ENCODE assay signal across 8 cellular contexts in the genomic region with DNA sequence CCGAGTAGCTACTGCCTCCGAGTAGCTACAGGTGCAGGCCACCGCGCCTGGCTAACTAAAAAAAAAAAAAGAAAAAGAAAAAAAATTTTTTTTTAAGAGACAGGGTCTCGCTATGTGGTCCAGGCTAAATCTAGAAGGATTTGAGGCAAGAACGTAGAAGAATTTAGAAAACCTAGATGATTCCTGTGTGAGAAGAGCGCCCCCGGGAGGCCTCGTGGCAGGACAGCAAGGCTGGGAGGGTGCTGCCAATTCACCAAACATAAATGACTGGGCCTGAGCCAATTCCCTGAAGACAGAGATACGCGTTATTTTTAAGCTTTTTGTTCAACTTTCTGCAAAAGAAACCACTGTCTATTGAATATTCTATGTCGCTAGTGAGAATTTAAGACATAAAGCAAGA.
DNase-seq lines count a peak whose midpoint lies in the region; ATAC-seq, FAIRE-seq and TF ChIP-seq lines count a peak whose summit lies in the region.

No MANE protein-coding gene starts in this region.

- TF ChIP-seq EP300 in A549 (IDR thresholded peaks at IDR 0.05) = no peak

- WGBS in A549 (ENCODE audit: missing lambda C conversion rate) = 41% methylated on average over 12 of the region's 12 CpGs

- no peak overlapping the region for H3K4me2 ChIP-seq in A549

- H3K27ac Mint-ChIP-seq in effector memory CD8-positive, alpha-beta T cell = no peak overlapping the region

- no peaks in the 10 kb centered on the region for H3K9me3 ChIP-seq in A549

- no peak overlapping the region for H3K4me3 Mint-ChIP-seq in effector memory CD8-positive, alpha-beta T cell

- DNase-seq in A549 (ENCODE audit: low read depth in 1 of 2, low spot score in 1 of 2) = peak; percentile 36 to 68
- peak; percentile 69 for DNase-seq in ELF-1 (ENCODE audit: low read depth, low spot score)
- DNase-seq in NCI-H82 (lab: John Stamatoyannopoulos, UW) = peak; percentile 67
- peak; percentile 37 for DNase-seq in dermis blood vessel endothelial cell
- DNase-seq in GM10248 (ENCODE audit: extremely low spot score) = no peak
- no peak for DNase-seq in frontal cortex (ENCODE audit: low spot score in 2 of 2)
- no peak for DNase-seq in effector memory CD8-positive, alpha-beta T cell
- no peak for DNase-seq in NCI-H146 treated with DMSO at 0.1 percent for 48 hours (lab: John Stamatoyannopoulos, UW; ENCODE audit: unreplicated experiment)

- H3K36me3 Mint-ChIP-seq in effector memory CD8-positive, alpha-beta T cell (ENCODE audit: insufficient read depth) = peaks cover 4% of the 10 kb centered on the region

- H3K4me1 Mint-ChIP-seq in effector memory CD8-positive, alpha-beta T cell (ENCODE audit: low read depth in 2 of 2) = peaks cover 0 to under 1% of the 10 kb centered on the region in 2 donors

- FAIRE-seq in A549 (lab: Jason Lieb, UNC) (no peak), frontal cortex (lab: Jason Lieb, UNC) (no peak)

- H3K4me3 ChIP-seq in A549 = no peak overlapping the region

- POLR2A ChIA-PET in A549 (lab: Yijun Ruan, JAX) (no interaction called here), GM10248 (lab: Yijun Ruan, JAX) (no interaction called here)

- CTCF ChIA-PET in A549 (lab: Yijun Ruan, JAX) (interaction anchor here (0.6 to 10.6 kb wide), 26 partner anchors 10 to 753 kb away, joined by 3 to 322 read pairs (median 4); a partner anchor contains a TSS), GM10248 (lab: Yijun Ruan, JAX) (interaction anchor here (0.9 to 3.0 kb wide), 5 partner anchors 11 to 339 kb away, joined by 3 to 21 read pairs (median 11); no protein-coding TSS in a partner anchor)

- H3K4me1 ChIP-seq in A549 = no peaks in the 10 kb centered on the region

- no peak overlapping the region for H3K27ac ChIP-seq in A549

- peak; percentile 59 for TF ChIP-seq CTCF in A549 (IDR thresholded peaks at IDR 0.05)
- TF ChIP-seq CTCF in GM10248 (IDR thresholded peaks at IDR 0.05; ENCODE audit: control extremely low read depth, extremely low read depth, low read depth, missing control alignments) = no peak

- H3K27me3 Mint-ChIP-seq in effector memory CD8-positive, alpha-beta T cell = peaks cover 0 to 18% of the 10 kb centered on the region in 2 donors

- no peaks in the 10 kb centered on the region for H3K9me3 Mint-ChIP-seq in effector memory CD8-positive, alpha-beta T cell

- peak; percentile 52 to 71 for TF ChIP-seq RAD21 in A549 (conservative IDR thresholded peaks at IDR 0.05 in 1 of 2, IDR thresholded peaks at IDR 0.05 in 1 of 2)

- TF ChIP-seq POLR2A in A549 (IDR thresholded peaks at IDR 0.05; ENCODE audit: low read length) = no peak

- ATAC-seq in A549 = peak in 1 of 2 experiments; percentile 45; a peak in 3 of 6 replicates
- no peak for ATAC-seq in effector memory CD8-positive, alpha-beta T cell (replicated peaks)

TF ChIP-seq in A549, 52 proteins besides CTCF, POLR2A, EP300 and RAD21:
- TF ChIP-seq SMC3 (IDR thresholded peaks at IDR 0.05) (peak; percentile 47; the same call in 1 of the 3 replicates), RARB (CRISPR knock-in tag; IDR thresholded peaks at IDR 0.05) (no peak), FOXS1 (CRISPR knock-in tag; IDR thresholded peaks at IDR 0.05) (no peak), RFX5 (IDR thresholded peaks at IDR 0.05) (no peak)

Comparison
In these comparisons a context has a peak if more than half of its experiments do, and no peak if none do; other contexts are left out.
1. DNase-seq: peak in A549 (2 of 2), ELF-1 (single experiment), NCI-H82 (single experiment) and dermis blood vessel endothelial cell (single experiment); none in GM10248 (single experiment), frontal cortex (0 of 2), effector memory CD8-positive, alpha-beta T cell (0 of 3) and NCI-H146 treated with DMSO at 0.1 percent for 48 hours (single experiment).